ENCODE assay signal across 8 cellular contexts in the genomic region with DNA sequence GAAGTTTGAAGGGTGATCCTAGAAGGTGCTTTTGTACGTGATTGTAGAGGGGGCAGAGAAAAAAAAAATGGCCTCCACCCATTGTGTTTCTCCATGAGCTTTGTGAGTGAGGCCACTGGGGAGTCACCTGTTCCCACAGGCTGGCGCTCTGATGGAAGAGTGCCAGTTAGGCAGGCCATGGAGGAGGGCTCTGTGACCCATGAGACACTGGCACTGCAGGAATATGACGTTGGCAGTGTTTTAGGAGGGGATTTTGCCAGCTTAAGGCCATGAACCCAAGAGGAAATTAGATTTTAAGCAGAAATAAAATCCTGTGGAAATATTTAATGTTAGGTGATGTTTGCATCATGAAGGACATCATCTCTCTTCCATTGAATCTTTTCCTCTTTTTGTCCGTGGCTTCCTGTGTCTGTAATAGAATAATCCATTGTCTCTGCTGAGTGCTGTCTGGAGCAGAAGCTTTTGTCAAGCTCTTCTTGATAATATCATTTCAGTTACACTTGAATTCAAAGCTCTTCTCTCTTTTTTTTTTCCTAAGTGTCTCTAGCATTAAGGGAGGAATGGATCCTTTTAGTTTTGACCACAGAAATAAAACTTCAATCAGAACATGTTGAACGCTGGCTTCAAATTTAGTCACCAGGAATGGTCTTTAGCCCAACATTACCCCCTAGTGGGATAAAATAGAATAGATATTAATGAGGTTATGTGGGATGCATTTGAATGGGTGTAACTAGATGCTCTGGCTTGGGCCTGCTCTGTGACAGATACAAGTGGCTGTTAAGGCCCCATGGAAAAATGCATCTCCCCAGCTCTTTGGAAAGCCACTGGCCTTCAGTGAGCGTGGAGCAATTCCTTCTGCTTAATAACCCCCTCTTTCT. TPM values are rescaled to one million over a fixed set of nuclear protein-coding genes. Genes with fewer than 3 reads are reported as not detected.
DNase-seq lines count a peak whose midpoint lies in the region; ATAC-seq, FAIRE-seq and TF ChIP-seq lines count a peak whose summit lies in the region.

No MANE protein-coding gene starts in this region.

- H3K27ac ChIP-seq in OCI-LY7 (ENCODE audit: low read depth, low read length, poor library complexity, severe bottlenecking) = no peak overlapping the region

- BruUV-seq in OCI-LY7 (replicated peaks; lab: Mats Ljungman, UMichigan) = no TSS peak

- H2AFZ ChIP-seq in OCI-LY7 (ENCODE audit: low read length) = peak overlapping the region; percentile 60

- peaks cover 32% of the 10 kb centered on the region for H3K4me1 ChIP-seq in OCI-LY7 (ENCODE audit: insufficient read depth, low read length, poor library complexity, severe bottlenecking)
- no peaks in the 10 kb centered on the region for H3K4me1 ChIP-seq in mucosa of descending colon (ENCODE audit: low read depth)

- peak; percentile 79 for FAIRE-seq in endometrium (lab: Jason Lieb, UNC)

- in situ Hi-C loops in KBM-7 (cut with MboI; ENCODE audit: low pct_unique_long_range_greater_than_20kb, low sequenced_read_pairs) = loop anchor here (25.0 kb wide), 1 partner anchor 247 kb away; the partner anchor contains the start of gene SCOC

- H3K4me2 ChIP-seq in OCI-LY7 (ENCODE audit: low read length) = no peak overlapping the region; the same call in 1 of the 2 replicates

- ATAC-seq in GM21825 (IDR thresholded peaks at IDR 0.05; ENCODE audit: unreplicated experiment) (peak; percentile 80), mucosa of descending colon (peak; percentile 35)

- peak; percentile 87 for TF ChIP-seq CTCF in OCI-LY7 (conservative IDR thresholded peaks at IDR 0.05; ENCODE audit: low read length)
- TF ChIP-seq CTCF in mucosa of descending colon (IDR thresholded peaks at IDR 0.05) = no peak

- intact Hi-C loops in OCI-LY7 (cut with micrococcal nuclease; ENCODE audit: unreplicated experiment) = loop anchor here (1.0 to 10.0 kb wide), 4 partner anchors 29 to 455 kb away; partner anchors contain the start of genes ELMOD2 and MAML3
- intact Hi-C loops in mucosa of descending colon (cut with DNase I, micrococcal nuclease) = no loop called here

- POLR2A ChIA-PET in OCI-LY7 (lab: Charles Lee) = interaction anchor here (0.7 to 3.9 kb wide), 14 partner anchors 11 to 459 kb away, joined by 3 to 37 read pairs (median 4); partner anchors contain the start of gene ELMOD2

- H3K4me1 Mint-ChIP-seq in activated T-cell treated with anti-CD3 and anti-CD28 coated beads, Interleukin-2, amount 50 U/mL, for 24 hours (ENCODE audit: low read depth) = no peaks in the 10 kb centered on the region

- DNase-seq in GM03348 (ENCODE audit: low spot score) (peak; percentile 81), KBM-7 (peak; percentile 68), OCI-LY7 (ENCODE audit: low spot score) (peak; percentile 75), mucosa of descending colon (peak in 1 of 3 donors; percentile 2), UCSD-AML1 (lab: John Stamatoyannopoulos, UW; ENCODE audit: unreplicated experiment) (no peak)
- DNase-seq in activated T-cell treated with anti-CD3 and anti-CD28 coated beads, Interleukin-2, amount 50 U/mL, for 24 hours = no peak

- H3K9me3 ChIP-seq in OCI-LY7 (ENCODE audit: low read length) (no peaks in the 10 kb centered on the region), mucosa of descending colon (no peaks in the 10 kb centered on the region)

- no peaks in the 10 kb centered on the region for H3K36me3 Mint-ChIP-seq in activated T-cell treated with anti-CD3 and anti-CD28 coated beads, Interleukin-2, amount 50 U/mL, for 24 hours (ENCODE audit: low read depth)

- no peak overlapping the region for H3K4me3 Mint-ChIP-seq in activated T-cell treated with anti-CD3 and anti-CD28 coated beads, Interleukin-2, amount 50 U/mL, for 24 hours

- no peaks in the 10 kb centered on the region for H4K20me1 ChIP-seq in OCI-LY7 (ENCODE audit: insufficient read depth, low read length)

- CTCF ChIA-PET in OCI-LY7 (lab: Charles Lee; ENCODE audit: unreplicated experiment) = interaction anchor here (0.6 to 2.1 kb wide), 8 partner anchors 10 to 241 kb away, joined by 3 to 9 read pairs (median 4); no protein-coding TSS in a partner anchor

- no peaks in the 10 kb centered on the region for H3K79me2 ChIP-seq in OCI-LY7 (ENCODE audit: insufficient read depth, low read depth, low read length)

- H3K36me3 ChIP-seq in OCI-LY7 (ENCODE audit: insufficient read depth, low read length) (no peaks in the 10 kb centered on the region), mucosa of descending colon (ENCODE audit: low read depth) (no peaks in the 10 kb centered on the region)

- H3K4me3 ChIP-seq in OCI-LY7 (ENCODE audit: low read depth, low read length, poor library complexity, severe bottlenecking) (no peak overlapping the region), mucosa of descending colon (no peak overlapping the region)

- H3K9me3 Mint-ChIP-seq in activated T-cell treated with anti-CD3 and anti-CD28 coated beads, Interleukin-2, amount 50 U/mL, for 24 hours = no peaks in the 10 kb centered on the region

- H3K9me2 ChIP-seq in OCI-LY7 (ENCODE audit: insufficient read depth, low read length) = no peaks in the 10 kb centered on the region; the same call in 1 of the 2 replicates

- peaks cover 19% of the 10 kb centered on the region for H3K27me3 Mint-ChIP-seq in activated T-cell treated with anti-CD3 and anti-CD28 coated beads, Interleukin-2, amount 50 U/mL, for 24 hours

- H3K27ac Mint-ChIP-seq in activated T-cell treated with anti-CD3 and anti-CD28 coated beads, Interleukin-2, amount 50 U/mL, for 24 hours = no peak overlapping the region

RNA-seq across cellular contexts. Expression of gene UCP1, which starts 41.0 kb away (rescaled TPM):
- not detected in 2 replicates for total RNA-seq in OCI-LY7 (2014; rRNA removed; shearing (Covaris generic))
- not detected in 2 replicates for total RNA-seq in OCI-LY7 (2022)
- not detected for total RNA-seq in mucosa of descending colon

Comparison
In these comparisons a context has a peak if more than half of its experiments do, and no peak if none do; other contexts are left out.
1. DNase-seq: peak in GM03348 (single experiment), KBM-7 (single experiment) and OCI-LY7 (single experiment); none in UCSD-AML1 (single experiment) and activated T-cell treated with anti-CD3 and anti-CD28 coated beads, Interleukin-2, amount 50 U/mL, for 24 hours (single experiment).